14 cellular contexts compared by ENCODE assay signal in the genomic region with DNA sequence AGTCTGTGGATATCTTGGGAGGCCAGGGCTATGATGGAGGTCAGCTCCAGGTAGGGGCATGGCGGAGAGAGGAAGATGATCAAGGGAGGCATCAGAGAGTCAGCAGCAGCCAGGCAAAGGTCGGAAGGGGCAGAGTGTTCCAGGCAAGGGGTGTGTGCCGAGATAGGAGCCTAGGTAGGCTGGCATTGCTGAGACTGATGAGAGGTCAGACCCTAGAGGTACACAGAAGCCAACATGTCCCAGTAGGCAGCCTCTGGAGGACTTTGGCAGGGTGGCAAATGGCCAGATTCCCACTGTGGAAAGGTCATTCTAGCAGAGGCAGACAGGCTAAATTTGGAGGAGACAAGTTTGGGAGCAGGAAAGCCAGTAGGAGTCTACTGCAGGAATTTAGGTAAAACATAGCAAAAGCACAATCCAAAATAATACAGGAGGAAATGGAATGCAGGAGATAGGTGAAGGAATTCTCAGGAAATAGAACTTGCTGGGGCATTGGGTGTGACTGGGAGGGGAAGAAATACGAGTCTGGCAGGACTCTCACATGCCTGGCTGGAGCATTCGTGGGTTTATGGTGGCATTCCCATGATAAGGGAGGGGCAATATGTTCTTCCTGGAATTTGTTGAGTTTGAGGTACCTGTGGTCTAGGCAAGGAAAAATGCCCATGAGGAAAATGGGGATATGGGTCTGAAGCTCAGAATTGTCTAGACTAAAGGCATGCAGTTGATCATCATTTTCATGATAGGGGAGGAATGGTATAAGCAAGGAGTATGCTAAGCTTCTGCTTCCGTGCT. TPM values are rescaled to one million over a fixed set of nuclear protein-coding genes. Genes with fewer than 3 reads are reported as not detected.
"Had no signal": no experiment of that assay in that cellular context is flagged by ENCODE, and none has a peak within 500 bp of the region (broad histone marks: within the 10 kb centered on the region; RNA-seq: fewer than 3 reads in every experiment).

No MANE protein-coding gene starts in this region.

- DNase-seq: activated CD4-positive, alpha-beta T cell treated with anti-CD3 and anti-CD28 coated beads, Interleukin-2, amount 50 U/mL, for 4 hours; activated CD4-positive, CD25-positive, alpha-beta regulatory T cell treated with anti-CD3 and anti-CD28 coated beads, Interleukin-2, amount 50 U/mL, for 72 hours; activated gamma-delta T cell; activated T-cell treated with anti-CD3 and anti-CD28 coated beads, Interleukin-2, amount 50 U/mL, for 4 hours; amygdala; dermis blood vessel endothelial cell; endodermal cell; glutamatergic neuron; posterior cingulate gyrus; stimulated activated CD4-positive, alpha-beta T cell treated with anti-CD3 and anti-CD28 coated beads, Interleukin-2, amount 100 ng/mL, for 48 hours; stimulated activated naive CD4-positive, alpha-beta T cell treated with Interleukin-2 at 50 U/mL for 16 hours; T-helper 9 cell had no signal

- ATAC-seq: activated T-cell treated with anti-CD3 and anti-CD28 coated beads, Interleukin-2, amount 50 U/mL, for 4 hours had no signal

- H3K27ac ChIP-seq: suprapubic skin had no signal

- H3K27me3 ChIP-seq: suprapubic skin had no signal

- H3K36me3 ChIP-seq: suprapubic skin had no signal

- H3K9me3 ChIP-seq: suprapubic skin had no signal

- H3K4me3 ChIP-seq: suprapubic skin had no signal

RNA-seq across cellular contexts. Expression of a gene that starts 25.7 kb away (rescaled TPM):
- total RNA-seq: dermis blood vessel endothelial cell, endodermal cell, fibroblast of villous mesenchyme had no signal

RNA-seq across cellular contexts. Expression of a gene that starts 26.1 kb away (rescaled TPM):
- total RNA-seq: dermis blood vessel endothelial cell, endodermal cell, fibroblast of villous mesenchyme had no signal

RNA-seq across cellular contexts. Expression of a gene that starts 26.1 kb away (rescaled TPM):
- total RNA-seq: dermis blood vessel endothelial cell had no signal
